ENCODE assay signal across 23 cellular contexts in the genomic region with DNA sequence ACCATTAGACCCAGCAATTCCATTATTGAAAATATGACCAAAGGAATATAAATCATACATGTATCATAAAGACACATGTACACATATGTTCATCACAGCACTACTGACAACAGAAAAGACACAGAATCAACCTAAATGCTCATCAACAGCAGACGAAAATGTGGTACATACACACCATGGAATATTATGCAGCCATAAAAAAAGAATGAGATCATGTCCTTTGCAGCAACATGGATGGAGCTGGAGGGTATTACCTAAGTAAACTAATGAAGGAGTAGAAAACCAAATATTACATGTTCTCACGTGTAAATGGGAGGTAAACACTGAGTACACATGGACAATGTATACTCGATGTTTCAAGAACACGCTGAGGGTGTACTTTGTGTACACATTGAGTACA.
"Had no signal": no experiment of that assay in that cellular context is flagged by ENCODE, and none has a peak within 500 bp of the region (broad histone marks: within the 10 kb centered on the region; RNA-seq: fewer than 3 reads in every experiment).

No MANE protein-coding gene starts in this region.

- H3K27me3 Mint-ChIP-seq: dendritic cell treated with granulocyte-macrophage colony-stimulating factor and Interleukin-4, amounts not matched to agents 40 ng/mL and 50 ng/mL, for 4 days; effector memory CD8-positive, alpha-beta T cell; naive B cell had no signal

- ATAC-seq: effector memory CD8-positive, alpha-beta T cell; foreskin keratinocyte; gastroesophageal sphincter; heart left ventricle; left cardiac atrium; left lung; left ventricle myocardium superior; lower lobe of right lung; mucosa of descending colon had no signal

- FAIRE-seq: endothelial cell of umbilical vein, frontal cortex, keratinocyte had no signal

- H3K4me3 ChIP-seq: colonic mucosa, esophagus muscularis mucosa, gastroesophageal sphincter, heart left ventricle, hepatocyte, left lung, lower lobe of right lung, mucosa of descending colon had no signal

- H3K4me3 Mint-ChIP-seq: dendritic cell treated with granulocyte-macrophage colony-stimulating factor and Interleukin-4, amounts not matched to agents 40 ng/mL and 50 ng/mL, for 4 days; effector memory CD8-positive, alpha-beta T cell; immature natural killer cell; mesothelial cell of epicardium; naive B cell had no signal

- H3K9me3 ChIP-seq: colonic mucosa, lower lobe of right lung had no signal

- H3K27ac ChIP-seq: colonic mucosa, esophagus muscularis mucosa, foreskin keratinocyte, gastroesophageal sphincter, heart left ventricle, hepatocyte, left lung, lower lobe of right lung had no signal

- H3K4me1 Mint-ChIP-seq: mesothelial cell of epicardium had no signal

- DNase-seq: colonic mucosa; cortex of kidney; effector CD8-positive, alpha-beta T cell; effector memory CD8-positive, alpha-beta T cell; foreskin keratinocyte; heart left ventricle; hypothalamus; immature natural killer cell; left cardiac atrium; left lung; left ventricle myocardium superior; lower lobe of right lung; mesenchymal stem cell; mucosa of descending colon; naive B cell had no signal

- H3K27me3 ChIP-seq: colonic mucosa, esophagus muscularis mucosa, foreskin keratinocyte, gastroesophageal sphincter, heart left ventricle, hepatocyte, left lung had no signal

- H3K36me3 ChIP-seq: colonic mucosa, heart left ventricle, left lung, lower lobe of right lung had no signal

- H3K4me1 ChIP-seq: colonic mucosa, foreskin keratinocyte, left lung, lower lobe of right lung had no signal

- H3K27ac Mint-ChIP-seq: dendritic cell treated with granulocyte-macrophage colony-stimulating factor and Interleukin-4, amounts not matched to agents 40 ng/mL and 50 ng/mL, for 4 days; effector memory CD8-positive, alpha-beta T cell; mesothelial cell of epicardium; naive B cell had no signal
